ENCODE assay signal across 12 cellular contexts in the genomic region with DNA sequence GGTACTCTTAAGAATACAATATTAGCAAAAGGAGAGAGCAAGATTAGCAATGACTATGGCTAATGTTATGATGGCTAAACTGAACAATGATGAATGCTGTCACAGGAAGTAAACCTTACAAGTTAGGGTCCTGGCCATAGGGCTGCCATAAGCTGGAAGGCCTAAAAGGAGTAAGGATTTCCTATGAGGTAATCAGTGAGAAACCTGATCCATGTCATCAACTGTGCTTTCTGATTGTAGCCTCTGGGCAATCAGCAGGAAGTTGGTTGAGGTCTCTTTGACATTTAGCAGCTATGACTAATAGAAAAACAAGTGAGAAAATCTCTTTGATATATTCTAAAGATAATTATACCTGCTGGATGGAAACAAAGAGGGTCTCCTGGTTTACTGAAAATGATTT.
DNase-seq lines count a peak whose midpoint lies in the region; ATAC-seq and TF ChIP-seq lines count a peak whose summit lies in the region.
"Had no signal": no experiment of that assay in that cellular context is flagged by ENCODE, and none has a peak within 500 bp of the region (broad histone marks: within the 10 kb centered on the region; RNA-seq: fewer than 3 reads in every experiment).

No MANE protein-coding gene starts in this region.

- peak; percentile 92 to 93 for ATAC-seq in activated CD4-positive, CD25-positive, alpha-beta regulatory T cell treated with anti-CD3 and anti-CD28 coated beads, Interleukin-2, amount 50 U/mL, for 24 hours
- ATAC-seq in GM18907 (IDR thresholded peaks at IDR 0.05; ENCODE audit: unreplicated experiment) (no peak), GM21576 (IDR thresholded peaks at IDR 0.05; ENCODE audit: unreplicated experiment) (no peak)
- ATAC-seq: left lung had no signal

- no peak overlapping the region for H3K4me3 ChIP-seq in astrocyte of the spinal cord (ENCODE audit: low read depth, low read length)
- H3K4me3 ChIP-seq: BLaER1 treated with 17β-estradiol and CSF1 and Interleukin-3, amounts not matched to agents 10 nM and 100 nM; left lung; spleen; transverse colon had no signal

- no peak for TF ChIP-seq CTCF in astrocyte of the spinal cord (IDR thresholded peaks at IDR 0.05; ENCODE audit: low read depth, low read length)

- no peak for DNase-seq in activated CD4-positive, CD25-positive, alpha-beta regulatory T cell treated with anti-CD3 and anti-CD28 coated beads, Interleukin-2, amount 50 U/mL, for 72 hours
- peak; percentile 83 for DNase-seq in NCI-H146 (lab: John Stamatoyannopoulos, UW)
- peak; percentile 45 for DNase-seq in astrocyte of the spinal cord (ENCODE audit: low read depth, low spot score)
- peak; percentile 41 for DNase-seq in non-pigmented ciliary epithelial cell (ENCODE audit: low read depth)
- no peak for DNase-seq in GM19240 (ENCODE audit: insufficient read length, low spot score)
- DNase-seq: left lung, spleen, transverse colon had no signal

- in situ Hi-C loops in astrocyte of the spinal cord (cut with HindIII; ENCODE audit: low sequenced_read_pairs), result no loop called here

Comparison
In these comparisons a context has a peak if more than half of its experiments do, and no peak if none do; other contexts are left out.
1. ATAC-seq: peak in activated CD4-positive, CD25-positive, alpha-beta regulatory T cell treated with anti-CD3 and anti-CD28 coated beads, Interleukin-2, amount 50 U/mL, for 24 hours (2 of 2); none in GM18907 (single experiment) and GM21576 (single experiment).
2. DNase-seq: peak in NCI-H146 (single experiment), astrocyte of the spinal cord (single experiment) and non-pigmented ciliary epithelial cell (single experiment); none in activated CD4-positive, CD25-positive, alpha-beta regulatory T cell treated with anti-CD3 and anti-CD28 coated beads, Interleukin-2, amount 50 U/mL, for 72 hours (single experiment) and GM19240 (single experiment).